In the genomic region with DNA sequence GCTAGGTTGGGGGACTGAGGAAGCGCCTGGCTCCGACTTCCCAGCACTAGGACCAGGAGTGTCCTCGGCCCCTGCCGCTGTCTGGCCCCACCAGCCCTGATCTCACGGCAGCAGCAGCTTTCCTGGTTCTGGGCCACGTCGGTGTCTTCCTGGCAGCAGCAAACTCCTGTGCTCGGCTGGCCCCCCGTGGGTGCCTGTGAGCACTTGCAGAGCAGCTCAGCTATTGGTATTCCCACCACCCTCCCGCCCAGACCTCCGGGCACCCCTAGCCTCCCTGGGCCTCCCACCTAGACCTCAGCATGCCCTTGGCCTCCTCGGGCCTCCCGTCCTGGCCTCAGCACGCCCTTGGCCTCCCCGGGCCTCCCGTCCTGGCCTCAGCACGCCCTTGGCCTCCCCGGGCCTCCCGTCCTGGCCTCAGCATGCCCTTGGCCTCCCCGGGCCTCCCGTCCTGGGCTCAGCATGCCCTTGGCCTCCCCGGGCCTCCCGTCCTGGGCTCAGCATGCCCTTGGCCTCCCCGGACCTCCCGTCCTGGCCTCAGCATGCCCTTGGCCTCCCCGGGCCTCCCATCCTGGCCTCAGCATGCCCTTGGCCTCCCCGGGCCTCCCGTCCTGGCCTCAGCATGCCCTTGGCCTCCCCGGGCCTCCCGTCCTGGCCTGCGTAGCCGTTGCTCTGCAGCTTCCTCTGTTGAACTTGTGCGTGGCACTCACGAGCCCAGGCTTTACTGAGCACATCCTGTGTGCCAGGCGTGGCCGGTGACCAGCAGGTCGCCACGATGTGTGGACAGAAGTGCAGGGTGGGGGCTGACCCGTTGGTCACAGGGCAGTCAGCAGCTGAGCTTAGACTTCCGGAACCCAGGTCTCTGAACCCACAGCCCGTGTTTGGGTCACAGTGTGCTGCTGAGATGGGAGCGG, we compare ENCODE assay signal across 26 cellular contexts. TPM values are rescaled to one million over a fixed set of nuclear protein-coding genes. Genes with fewer than 3 reads are reported as not detected.
DNase-seq lines count a peak whose midpoint lies in the region; ATAC-seq, FAIRE-seq and TF ChIP-seq lines count a peak whose summit lies in the region.
"Had no signal": no experiment of that assay in that cellular context is flagged by ENCODE, and none has a peak within 500 bp of the region (broad histone marks: within the 10 kb centered on the region; RNA-seq: fewer than 3 reads in every experiment).

No MANE protein-coding gene starts in this region.

- H3K4me3 ChIP-seq in left ventricle myocardium inferior = no peak overlapping the region
- H3K4me3 ChIP-seq in kidney (ENCODE audit: low read length in 2 of 2) = no peak overlapping the region
- H3K4me3 ChIP-seq in osteoblast (ENCODE audit: insufficient read depth, low read length) = no peak overlapping the region
- H3K4me3 ChIP-seq: A549, BLaER1, SJCRH30 had no signal

- peaks cover 97% of the 10 kb centered on the region for H3K27me3 ChIP-seq in left ventricle myocardium inferior (ENCODE audit: low read depth)
- peaks cover 17% of the 10 kb centered on the region for H3K27me3 ChIP-seq in osteoblast (ENCODE audit: insufficient read depth, low read length)
- H3K27me3 ChIP-seq: BLaER1, SJCRH30 had no signal

- H3K4me2 ChIP-seq in osteoblast (ENCODE audit: insufficient read depth, low read length) = no peak overlapping the region
- H3K4me2 ChIP-seq: A549, BLaER1, KMS-11 had no signal

- H3K79me2 ChIP-seq in osteoblast (ENCODE audit: insufficient read depth, low read length) = no peaks in the 10 kb centered on the region

- H4K20me1 ChIP-seq in osteoblast (ENCODE audit: insufficient read depth, low read length) = no peaks in the 10 kb centered on the region
- H4K20me1 ChIP-seq: BLaER1 had no signal

- no peaks in the 10 kb centered on the region for H3K9me3 ChIP-seq in left ventricle myocardium inferior (replicated peaks)
- H3K9me3 ChIP-seq in kidney (ENCODE audit: control insufficient read depth in 1 of 2, low read length in 2 of 2) = no peaks in the 10 kb centered on the region
- no peaks in the 10 kb centered on the region for H3K9me3 ChIP-seq in osteoblast (ENCODE audit: low read depth, low read length)
- H3K9me3 ChIP-seq: A549, BLaER1, Caco-2, SJCRH30 had no signal

- FAIRE-seq in kidney (lab: Jason Lieb, UNC) = no peak
- FAIRE-seq: A549, HTR-8/SVneo had no signal

- H3K4me1 ChIP-seq in left ventricle myocardium inferior (no peaks in the 10 kb centered on the region), kidney (ENCODE audit: control insufficient read depth in 1 of 2, insufficient read depth in 1 of 2, low read depth in 1 of 2, low read length in 2 of 2) (no peaks in the 10 kb centered on the region), osteoblast (ENCODE audit: insufficient read depth, low read length) (no peaks in the 10 kb centered on the region)
- H3K4me1 ChIP-seq: A549, Caco-2, SJCRH30 had no signal

- DNase-seq in left ventricle myocardium superior (peak; percentile 18), left ventricle myocardium inferior (no peak), kidney (peak; percentile 42), osteoblast (ENCODE audit: insufficient read length, low spot score, missing footprints) (peak; percentile 83), AML-193 (lab: John Stamatoyannopoulos, UW) (no peak), SK-N-DZ (ENCODE audit: low spot score) (no peak), NOMO-1 treated with DMSO at 0.1 percent for 48 hours (lab: John Stamatoyannopoulos, UW; ENCODE audit: unreplicated experiment) (no peak)
- DNase-seq: Caco-2, DMS 273 treated with DMSO at 0.1 percent for 48 hours, DMS79 treated with DMSO at 0.1 percent for 48 hours, GOT3, IMR-90, NCI-H1092 treated with DMSO at 0.1 percent for 48 hours, NCI-H1436 treated with DMSO at 0.1 percent for 48 hours, NCI-H1930, NCI-H2227 treated with DMSO at 0.1 percent for 48 hours, NCI-H510A, NCI-H748 treated with DMSO at 0.1 percent for 48 hours, SJCRH30 had no signal

- TF ChIP-seq CTCF in left ventricle myocardium inferior (IDR thresholded peaks at IDR 0.05; ENCODE audit: borderline replicate concordance) (no peak), kidney (IDR thresholded peaks at IDR 0.05; ENCODE audit: borderline replicate concordance, extremely low read depth, insufficient read depth) (no peak), osteoblast (IDR thresholded peaks at IDR 0.05; ENCODE audit: extremely low read depth, low read depth, low read length) (no peak)

- H2AFZ ChIP-seq in osteoblast (ENCODE audit: low read length) = no peak overlapping the region

- intact Hi-C loops in left ventricle myocardium superior (cut with micrococcal nuclease) = no loop called here
- intact Hi-C loops in left ventricle myocardium inferior (cut with micrococcal nuclease) = no loop called here
- intact Hi-C loops in kidney (cut with DNase I) = no loop called here

- H3K9ac ChIP-seq in kidney (ENCODE audit: low read length in 2 of 2) = no peak overlapping the region
- H3K9ac ChIP-seq: BLaER1, KMS-11 had no signal

- H3K36me3 ChIP-seq in left ventricle myocardium inferior (no peaks in the 10 kb centered on the region), kidney (ENCODE audit: control insufficient read depth in 1 of 2, insufficient read depth in 2 of 2, low read length in 2 of 2) (no peaks in the 10 kb centered on the region), osteoblast (ENCODE audit: insufficient read depth, low read length) (no peaks in the 10 kb centered on the region)
- H3K36me3 ChIP-seq: BLaER1, SJCRH30 had no signal

- no peak overlapping the region for H3K27ac ChIP-seq in left ventricle myocardium inferior (replicated peaks)
- H3K27ac ChIP-seq in kidney (ENCODE audit: low read depth in 2 of 2, low read length in 2 of 2) = no peak overlapping the region
- no peak overlapping the region for H3K27ac ChIP-seq in osteoblast (ENCODE audit: low read depth, low read length)
- H3K27ac ChIP-seq: A549, BLaER1, KMS-11, RWPE1, SJCRH30 had no signal

- ATAC-seq in left ventricle myocardium superior (no peak), HG03457 (IDR thresholded peaks at IDR 0.05; ENCODE audit: unreplicated experiment) (no peak)
- ATAC-seq: A549, HCT116 had no signal

RNA-seq across cellular contexts. Expression of gene ACSF3, which starts 51.8 kb away (rescaled TPM):
- 22.5 TPM for total RNA-seq in left ventricle myocardium superior
- total RNA-seq in left ventricle myocardium inferior = 16.7 TPM
- total RNA-seq in kidney = 33.2 TPM
- 39.0 TPM for polyA plus RNA-seq in kidney (ENCODE audit: insufficient read depth, low read depth, low replicate concordance)
- 25.6 and 29.3 TPM in 2 replicates for total RNA-seq in osteoblast
- 31.4 and 37.9 TPM in 2 replicates for polyA plus RNA-seq in SK-N-DZ (2014; cell fraction: cytosol; rRNA removed)
- polyA plus RNA-seq in SK-N-DZ (2014; cell fraction: nucleus; rRNA removed) = 39.1 and 47.2 TPM in 2 replicates

Comparison
In these comparisons a context has a peak if more than half of its experiments do, and no peak if none do; other contexts are left out.
1. DNase-seq: peak in left ventricle myocardium superior (single experiment), kidney (single experiment) and osteoblast (single experiment); none in left ventricle myocardium inferior (single experiment), AML-193 (0 of 2), SK-N-DZ (single experiment) and NOMO-1 treated with DMSO at 0.1 percent for 48 hours (single experiment).